ENCODE assay signal across 19 cellular contexts in genomic region chr11:61536676-61537270, GRCh38. TPM values are rescaled to one million over a fixed set of nuclear protein-coding genes. Genes with fewer than 3 reads are reported as not detected.
A peak's percentile ranks its signal among the peaks of the same experiment; 100 is the strongest.
DNase-seq lines count a peak whose midpoint lies in the region; ATAC-seq, FAIRE-seq and TF ChIP-seq lines count a peak whose summit lies in the region.
"Had no signal": no experiment of that assay in that cellular context is flagged by ENCODE, and none has a peak within 500 bp of the region (broad histone marks: within the 10 kb centered on the region; RNA-seq: fewer than 3 reads in every experiment).

No MANE protein-coding gene starts in this region.

- H3K9me3 ChIP-seq in right cardiac atrium (ENCODE audit: control insufficient read depth, low read length) (no peaks in the 10 kb centered on the region), heart right ventricle (no peaks in the 10 kb centered on the region), endodermal cell (ENCODE audit: control insufficient read depth, low read length) (no peaks in the 10 kb centered on the region), thyroid gland (no peaks in the 10 kb centered on the region), upper lobe of right lung (no peaks in the 10 kb centered on the region)
- H3K9me3 ChIP-seq: Caco-2 had no signal

- intact Hi-C loops in right cardiac atrium (cut with DNase I), result no loop called here
- intact Hi-C loops in heart right ventricle (cut with DNase I), result loop anchor here in 3 of 10 donors (5.0 to 10.0 kb wide), 3 partner anchors 36 to 98 kb away; no protein-coding TSS in a partner anchor
- intact Hi-C loops in thyroid gland (cut with DNase I), result no loop called here
- intact Hi-C loops in upper lobe of right lung (cut with DNase I), result no loop called here

- no peak for TF ChIP-seq POLR2A in thyroid gland (IDR thresholded peaks at IDR 0.05)

- peaks cover 4% of the 10 kb centered on the region for H3K27me3 Mint-ChIP-seq in endodermal cell (ENCODE audit: insufficient read depth)

- peaks cover 26% of the 10 kb centered on the region for H3K4me1 Mint-ChIP-seq in endodermal cell

- no peaks in the 10 kb centered on the region for H3K36me3 Mint-ChIP-seq in endodermal cell (ENCODE audit: low read depth)

- H3K9me3 Mint-ChIP-seq in endodermal cell, result no peaks in the 10 kb centered on the region
- H3K9me3 Mint-ChIP-seq: CD4-positive, alpha-beta T cell had no signal

- ATAC-seq in right cardiac atrium, result no peak
- no peak for ATAC-seq in heart right ventricle
- ATAC-seq in HG02981 (IDR thresholded peaks at IDR 0.05; ENCODE audit: unreplicated experiment), result no peak
- ATAC-seq in upper lobe of right lung, result no peak

- H3K27ac Mint-ChIP-seq in endodermal cell, result no peak overlapping the region
- H3K27ac Mint-ChIP-seq: CD4-positive, alpha-beta T cell had no signal

- H3K4me3 ChIP-seq in right cardiac atrium (ENCODE audit: low read length), result no peak overlapping the region
- H3K4me3 ChIP-seq in heart right ventricle, result no peak overlapping the region
- H3K4me3 ChIP-seq in endodermal cell (ENCODE audit: low read length), result no peak overlapping the region
- H3K4me3 ChIP-seq in thyroid gland (replicated peaks in 1 of 3), result no peak overlapping the region
- H3K4me3 ChIP-seq in upper lobe of right lung, result no peak overlapping the region

- DNase-seq in right cardiac atrium (no peak), heart right ventricle (no peak), SK-N-DZ (ENCODE audit: low spot score) (peak; percentile 64), endodermal cell (no peak), thyroid gland (peak in 1 of 2 donors; percentile 17), upper lobe of right lung (no peak), urothelium cell line (ENCODE audit: low spot score) (no peak)
- DNase-seq: CD4-positive, alpha-beta T cell; HCEC 1CT; KBM-7; NCI-H1105; NCI-H510A; NCI-H82; OCI-M1; RPMI8226; SIG-M5 had no signal

- no peak for TF ChIP-seq CTCF in heart right ventricle (IDR thresholded peaks at IDR 0.05)
- peak; percentile 52 for TF ChIP-seq CTCF in endodermal cell (conservative IDR thresholded peaks at IDR 0.05)
- TF ChIP-seq CTCF in thyroid gland (IDR thresholded peaks at IDR 0.05), result no peak
- TF ChIP-seq CTCF in upper lobe of right lung (IDR thresholded peaks at IDR 0.05), result no peak

- H3K9ac ChIP-seq in endodermal cell (ENCODE audit: extremely low read depth, low read length, poor library complexity, severe bottlenecking), result no peak overlapping the region

- WGBS in right cardiac atrium, result 79% methylated on average over 2 of the region's 2 CpGs
- 85 to 86% methylated on average over 2 of the region's 2 CpGs for WGBS in heart right ventricle, 2 donors
- 93 to 96% methylated on average over 2 of the region's 2 CpGs for WGBS in endodermal cell (ENCODE audit: insufficient coverage in 1 of 2, insufficient read length in 1 of 2), 2 experiments
- WGBS in thyroid gland, 2 donors, result 67 to 90% methylated on average over 1 to 2 of the region's 2 CpGs

- H3K4me1 ChIP-seq in right cardiac atrium (ENCODE audit: control insufficient read depth, insufficient read depth, low read length) (peaks cover 3% of the 10 kb centered on the region), heart right ventricle (peaks cover 0 to 44% (median 23%) of the 10 kb centered on the region in 9 donors), endodermal cell (ENCODE audit: control insufficient read depth, insufficient read depth, low read length) (no peaks in the 10 kb centered on the region), thyroid gland (peaks cover 64 to 86% of the 10 kb centered on the region in 2 donors), upper lobe of right lung (no peaks in the 10 kb centered on the region)

- H3K4me3 Mint-ChIP-seq in endodermal cell, result no peak overlapping the region
- H3K4me3 Mint-ChIP-seq: CD4-positive, alpha-beta T cell had no signal

- H3K27ac ChIP-seq in right cardiac atrium (ENCODE audit: low read length), result peak overlapping the region; percentile 65
- no peak overlapping the region for H3K27ac ChIP-seq in heart right ventricle
- H3K27ac ChIP-seq in endodermal cell (ENCODE audit: low read depth, low read length), result no peak overlapping the region
- peak overlapping the region in 2 of 3 donors; percentile 88 to 94 for H3K27ac ChIP-seq in thyroid gland
- H3K27ac ChIP-seq in upper lobe of right lung, result no peak overlapping the region

- no peaks in the 10 kb centered on the region for H3K36me3 ChIP-seq in heart right ventricle
- no peaks in the 10 kb centered on the region for H3K36me3 ChIP-seq in endodermal cell (ENCODE audit: control insufficient read depth, insufficient read depth, low read length)
- no peaks in the 10 kb centered on the region for H3K36me3 ChIP-seq in thyroid gland
- H3K36me3 ChIP-seq in upper lobe of right lung, result no peaks in the 10 kb centered on the region

- FAIRE-seq in urothelium cell line (lab: Jason Lieb, UNC), result no peak

- no peaks in the 10 kb centered on the region for H3K27me3 ChIP-seq in right cardiac atrium (ENCODE audit: control insufficient read depth, insufficient read depth)
- no peaks in the 10 kb centered on the region for H3K27me3 ChIP-seq in heart right ventricle
- H3K27me3 ChIP-seq in endodermal cell (ENCODE audit: control insufficient read depth, insufficient read depth, low read length, poor library complexity, severe bottlenecking), result no peaks in the 10 kb centered on the region
- H3K27me3 ChIP-seq in thyroid gland, result no peaks in the 10 kb centered on the region
- no peaks in the 10 kb centered on the region for H3K27me3 ChIP-seq in upper lobe of right lung

RNA-seq across cellular contexts. Expression of gene LRRC10B, which starts 28.2 kb away (rescaled TPM):
- total RNA-seq in right cardiac atrium, result under 1 TPM; 0.09 to 0.86 (median 0.68) TPM
- polyA plus RNA-seq in right cardiac atrium, result 0.57 TPM
- 1 to 10 TPM in 3 of 10 donors, under 1 TPM in 6, not detected in 1; 0.33 to 2.6 (median 0.70) TPM for total RNA-seq in heart right ventricle
- polyA plus RNA-seq in heart right ventricle, result 1 to 10 TPM in 1 of 2 donors, under 1 TPM in 1; 0.59 to 2.6 TPM
- polyA plus RNA-seq in SK-N-DZ (2014; cell fraction: cytosol; rRNA removed), result 0.39 TPM in 1 of 2 replicates, not detected in the other
- polyA plus RNA-seq in SK-N-DZ (2014; cell fraction: nucleus; rRNA removed), result 0.43 TPM in 1 of 2 replicates, not detected in the other
- under 1 TPM; 0.11 to 0.69 TPM for total RNA-seq in endodermal cell
- polyA plus RNA-seq in endodermal cell (2013, experiment 1 of 2), result 1.7 TPM
- 1.9 TPM for polyA plus RNA-seq in endodermal cell (2013, experiment 2 of 2)
- total RNA-seq in thyroid gland, result 1 to 10 TPM in 1 of 4 donors, under 1 TPM in 3; 0.22 to 3.0 (median 0.66) TPM
- total RNA-seq in upper lobe of right lung, result 0.29 TPM
- total RNA-seq: A172; CD4-positive, alpha-beta T cell had no signal

RNA-seq across cellular contexts. Expression of gene SYT7, which starts 44.1 kb away (rescaled TPM):
- total RNA-seq in right cardiac atrium (10 to 100 TPM; 17.4 to 48.3 (median 43.5) TPM), heart right ventricle (10 to 100 TPM; 11.5 to 26.1 (median 18.7) TPM), endodermal cell (1 to 10 TPM; 2.0 to 3.4 TPM), thyroid gland (10 to 100 TPM in 2 of 4 donors, 1 to 10 TPM in 2; 5.2 to 12.6 (median 8.8) TPM), upper lobe of right lung (4.8 TPM)
- polyA plus RNA-seq in right cardiac atrium (36.2 TPM), heart right ventricle (10 to 100 TPM; 17.1 to 19.4 TPM)
- 4.7 and 7.4 TPM in 2 replicates for polyA plus RNA-seq in SK-N-DZ (2014; cell fraction: cytosol; rRNA removed)
- 6.4 and 8.0 TPM in 2 replicates for polyA plus RNA-seq in SK-N-DZ (2014; cell fraction: nucleus; rRNA removed)
- 4.0 TPM for polyA plus RNA-seq in endodermal cell (2013, experiment 1 of 2)
- polyA plus RNA-seq in endodermal cell (2013, experiment 2 of 2), result 3.2 TPM
- total RNA-seq: CD4-positive, alpha-beta T cell had no signal

Comparison
In these comparisons a context has a peak if more than half of its experiments do, and no peak if none do; other contexts are left out.
1. H3K27ac ChIP-seq: peak in right cardiac atrium (single experiment) and thyroid gland (2 of 3); none in heart right ventricle (0 of 10), endodermal cell (single experiment) and upper lobe of right lung (single experiment).